ENCODE assay signal across 8 cellular contexts in the genomic region with DNA sequence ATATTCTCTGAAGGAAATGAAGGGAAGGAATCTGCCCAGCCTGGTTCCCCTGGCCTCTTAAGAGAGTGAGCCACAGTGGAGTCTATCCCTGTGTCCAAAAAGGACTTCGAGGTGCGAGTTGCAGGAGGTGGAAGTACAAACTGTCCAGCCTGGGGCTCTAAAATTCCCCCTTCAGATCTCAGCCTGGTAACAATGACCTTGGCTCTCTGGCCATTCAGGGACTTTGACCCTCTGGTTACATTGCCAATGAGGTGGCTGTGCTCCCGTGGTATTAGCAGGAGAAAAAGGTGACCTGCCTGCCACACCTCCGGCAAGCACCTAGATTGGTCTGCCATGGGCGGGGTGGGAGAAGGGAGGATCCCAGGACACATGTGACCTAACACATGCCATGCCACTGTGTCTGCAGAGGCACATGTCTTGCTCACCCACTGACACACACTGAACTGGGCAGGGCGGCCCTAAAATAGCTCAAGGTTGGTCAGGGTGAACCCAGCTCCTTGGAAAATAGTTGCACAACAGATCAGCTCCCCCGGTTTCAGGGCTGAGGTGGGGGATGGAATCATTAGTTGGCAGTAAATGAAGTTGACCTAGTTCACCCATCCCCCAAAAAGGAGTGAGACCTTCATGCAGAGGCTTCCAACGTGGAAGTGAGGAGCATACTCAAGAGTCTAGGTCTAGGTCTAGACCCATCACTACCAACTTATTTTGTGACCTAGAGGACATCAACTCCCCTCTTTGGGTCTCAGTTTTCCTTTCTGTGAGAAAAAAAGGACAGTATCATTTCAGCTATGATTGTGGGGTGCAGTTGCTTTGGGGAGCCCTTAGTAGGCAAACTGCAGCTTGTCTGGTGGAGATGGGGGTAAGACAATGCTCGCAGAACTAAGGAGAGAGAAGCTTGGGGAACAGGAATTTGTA. TPM values are rescaled to one million over a fixed set of nuclear protein-coding genes. Genes with fewer than 3 reads are reported as not detected.
A peak's percentile ranks its signal among the peaks of the same experiment; 100 is the strongest.
DNase-seq lines count a peak whose midpoint lies in the region; FAIRE-seq and TF ChIP-seq lines count a peak whose summit lies in the region.

No MANE protein-coding gene starts in this region.

- peak overlapping the region; percentile 50 for H3K4me3 ChIP-seq in astrocyte (ENCODE audit: insufficient read depth, low read depth, low read length)
- H3K4me3 ChIP-seq in kidney epithelial cell (ENCODE audit: low read depth, low read length) = peak overlapping the region; percentile 11

- peak overlapping the region; percentile 88 for H3K4me3 Mint-ChIP-seq in astrocyte (ENCODE audit: unreplicated experiment)

- peak overlapping the region; percentile 91 for H3K4me2 ChIP-seq in astrocyte (ENCODE audit: low read length)

- H3K36me3 Mint-ChIP-seq in astrocyte (ENCODE audit: low read depth, unreplicated experiment) = peaks cover 28% of the 10 kb centered on the region

- no peaks in the 10 kb centered on the region for H4K20me1 ChIP-seq in astrocyte (ENCODE audit: insufficient read depth, low read length)

- H3K27ac Mint-ChIP-seq in astrocyte (ENCODE audit: unreplicated experiment) = peak overlapping the region; percentile 97

- TF ChIP-seq RAD21 in Ishikawa (IDR thresholded peaks at IDR 0.05; ENCODE audit: low read depth) = no peak

- no peak for TF ChIP-seq EP300 in Ishikawa (IDR thresholded peaks at IDR 0.05; ENCODE audit: borderline replicate concordance)

- H3K27me3 ChIP-seq in astrocyte (ENCODE audit: insufficient read depth, low read length) (no peaks in the 10 kb centered on the region), kidney epithelial cell (ENCODE audit: control insufficient read depth, insufficient read depth, low read length) (no peaks in the 10 kb centered on the region)

- peak overlapping the region; percentile 73 for H2AFZ ChIP-seq in astrocyte (ENCODE audit: low read depth, low read length)

- H3K4me1 ChIP-seq in astrocyte (ENCODE audit: insufficient read depth, low read length) = peaks cover 34% of the 10 kb centered on the region

- no peak for FAIRE-seq in astrocyte (lab: Jason Lieb, UNC)

- peak overlapping the region; percentile 70 for H3K9ac ChIP-seq in astrocyte (ENCODE audit: low read length)

- H3K36me3 ChIP-seq in astrocyte (ENCODE audit: insufficient read depth, low read length) (peaks cover 5% of the 10 kb centered on the region), kidney epithelial cell (ENCODE audit: control insufficient read depth, insufficient read depth, low read length) (peaks cover 6% of the 10 kb centered on the region)

- DNase-seq in AG20443 (ENCODE audit: low spot score) = peak; percentile 57
- DNase-seq in astrocyte (ENCODE audit: low read depth) = no peak
- DNase-seq in kidney epithelial cell (ENCODE audit: low read depth) = no peak
- DNase-seq in stromal cell of bone marrow (ENCODE audit: low read depth) = peak; percentile 70
- no peak for DNase-seq in GDM1 (lab: John Stamatoyannopoulos, UW)
- DNase-seq in DMS79 treated with DMSO at 0.1 percent for 48 hours (lab: John Stamatoyannopoulos, UW) = no peak
- no peak for DNase-seq in NCI-H526 treated with DMSO at 0.1 percent for 48 hours (lab: John Stamatoyannopoulos, UW)

- no peaks in the 10 kb centered on the region for H3K9me3 ChIP-seq in astrocyte (ENCODE audit: insufficient read depth, low read depth, low read length)

- H3K4me1 Mint-ChIP-seq in astrocyte (ENCODE audit: low read depth, unreplicated experiment) = peaks cover 29% of the 10 kb centered on the region

- H3K27me3 Mint-ChIP-seq in astrocyte (ENCODE audit: low read depth, unreplicated experiment) = no peaks in the 10 kb centered on the region

- peaks cover 17% of the 10 kb centered on the region for H3K79me2 ChIP-seq in astrocyte (ENCODE audit: insufficient read depth, low read length)

- no peaks in the 10 kb centered on the region for H3K9me3 Mint-ChIP-seq in astrocyte (ENCODE audit: unreplicated experiment)

- peak overlapping the region; percentile 84 for H3K27ac ChIP-seq in astrocyte (ENCODE audit: low read depth, low read length)

- TF ChIP-seq CTCF in astrocyte (IDR thresholded peaks at IDR 0.05; ENCODE audit: insufficient read depth, low read depth, low read length) (no peak), kidney epithelial cell (IDR thresholded peaks at IDR 0.05; ENCODE audit: insufficient read depth, low read length, poor library complexity, severe bottlenecking) (no peak)

TF ChIP-seq in Ishikawa, 13 proteins besides CTCF, POLR2A, EP300 and RAD21:
- TF ChIP-seq, protein P1, sequence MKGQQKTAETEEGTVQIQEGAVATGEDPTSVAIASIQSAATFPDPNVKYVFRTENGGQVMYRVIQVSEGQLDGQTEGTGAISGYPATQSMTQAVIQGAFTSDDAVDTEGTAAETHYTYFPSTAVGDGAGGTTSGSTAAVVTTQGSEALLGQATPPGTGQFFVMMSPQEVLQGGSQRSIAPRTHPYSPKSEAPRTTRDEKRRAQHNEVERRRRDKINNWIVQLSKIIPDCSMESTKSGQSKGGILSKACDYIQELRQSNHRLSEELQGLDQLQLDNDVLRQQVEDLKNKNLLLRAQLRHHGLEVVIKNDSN (IDR thresholded peaks at IDR 0.05) = peak; percentile 48; the same call in 1 of the 2 replicates
- no peak for TF ChIP-seq TAF1 (IDR thresholded peaks at IDR 0.05; ENCODE audit: low read depth)
- TF ChIP-seq, protein P2, sequence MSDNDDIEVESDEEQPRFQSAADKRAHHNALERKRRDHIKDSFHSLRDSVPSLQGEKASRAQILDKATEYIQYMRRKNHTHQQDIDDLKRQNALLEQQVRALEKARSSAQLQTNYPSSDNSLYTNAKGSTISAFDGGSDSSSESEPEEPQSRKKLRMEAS (IDR thresholded peaks at IDR 0.05) = peak; percentile 43; the same call in 1 of the 2 replicates

RNA-seq across cellular contexts. Expression of gene NR1D1, which starts 2.2 kb away (rescaled TPM):
- total RNA-seq in astrocyte (8.7 and 10.1 TPM in 2 replicates), kidney epithelial cell (3.6 and 3.7 TPM in 2 replicates)

RNA-seq across cellular contexts. Expression of gene MSL1, which starts 23.6 kb away (rescaled TPM):
- 81.9 and 83.3 TPM in 2 replicates for total RNA-seq in astrocyte
- total RNA-seq in kidney epithelial cell = 40.6 and 47.4 TPM in 2 replicates

RNA-seq across cellular contexts. Expression of gene THRA, which starts 35.4 kb away (rescaled TPM):
- total RNA-seq in astrocyte = 16.7 and 20.4 TPM in 2 replicates
- 5.3 and 7.1 TPM in 2 replicates for total RNA-seq in kidney epithelial cell

RNA-seq across cellular contexts. Expression of gene CASC3, which starts 42.1 kb away (rescaled TPM):
- total RNA-seq in astrocyte (55.0 and 56.1 TPM in 2 replicates), kidney epithelial cell (38.6 and 42.9 TPM in 2 replicates)

RNA-seq across cellular contexts. Expression of gene MED24, which starts 44.0 kb away (rescaled TPM):
- total RNA-seq in astrocyte = 49.2 and 56.4 TPM in 2 replicates
- total RNA-seq in kidney epithelial cell = 82.8 and 83.6 TPM in 2 replicates

Comparison
In these comparisons a context has a peak if more than half of its experiments do, and no peak if none do; other contexts are left out.
1. DNase-seq: peak in AG20443 (single experiment) and stromal cell of bone marrow (single experiment); none in astrocyte (single experiment), kidney epithelial cell (single experiment), GDM1 (single experiment), DMS79 treated with DMSO at 0.1 percent for 48 hours (single experiment) and NCI-H526 treated with DMSO at 0.1 percent for 48 hours (single experiment).